In genomic region chr21:43775795-43776430, GRCh38 we compare ENCODE assay signal across 8 cellular contexts. TPM values are rescaled to one million over a fixed set of nuclear protein-coding genes. Genes with fewer than 3 reads are reported as not detected.
DNase-seq lines count a peak whose midpoint lies in the region; ATAC-seq and TF ChIP-seq lines count a peak whose summit lies in the region.

CSTB (minus strand) TSS chr21:43776308; CDS start chr21:43776269, 39 bp downstream.

- intact Hi-C loops in uterus (cut with DNase I; ENCODE audit: low total_unique reads): loop anchor here (10.0 kb wide), 1 partner anchor 61 kb away; the partner anchor contains the start of gene PDXK

- H3K9me2 ChIP-seq in Loucy (replicated peaks; ENCODE audit: low read depth, low read length): no peaks in the 10 kb centered on the region

- H3K4me1 ChIP-seq in Loucy (ENCODE audit: insufficient read depth, low read length, poor library complexity, severe bottlenecking): peaks cover 46% of the 10 kb centered on the region
- H3K4me1 ChIP-seq in right atrium auricular region: peaks cover 0 to 20% of the 10 kb centered on the region in 2 donors
- no peaks in the 10 kb centered on the region for H3K4me1 ChIP-seq in uterus

- H3K27me3 ChIP-seq in Loucy (ENCODE audit: insufficient read depth, low read length, poor library complexity, severe bottlenecking) (no peaks in the 10 kb centered on the region), right atrium auricular region (no peaks in the 10 kb centered on the region), uterus (no peaks in the 10 kb centered on the region)

- H3K4me3 ChIP-seq in Loucy (ENCODE audit: low read length, poor library complexity, severe bottlenecking) (peak within 1 kb of the TSS; percentile 81), right atrium auricular region (peak within 1 kb of the TSS; percentile 85 to 88), uterus (peak within 1 kb of the TSS; percentile 50 to 93)

- H2AFZ ChIP-seq in Loucy (ENCODE audit: low read length): peak within 1 kb of the TSS; percentile 83

- no peaks in the 10 kb centered on the region for H3K9me3 ChIP-seq in Loucy (ENCODE audit: insufficient read depth, low read depth, low read length)
- H3K9me3 ChIP-seq in right atrium auricular region: no peaks in the 10 kb centered on the region
- H3K9me3 ChIP-seq in uterus: no peaks in the 10 kb centered on the region

- peak within 1 kb of the TSS; percentile 88 for H3K4me2 ChIP-seq in Loucy (ENCODE audit: low read depth, low read length, poor library complexity, severe bottlenecking)

- DNase-seq in Daoy (ENCODE audit: low read depth) (peak; percentile 88), T-helper 2 cell (peak; percentile 70 to 83 (median 78)), amygdala (lab: John Stamatoyannopoulos, UW) (peak in 53 of 56 donors; percentile 41 to 97 (median 82)), right atrium auricular region (ENCODE audit: low spot score) (peak; percentile 75), pulmonary artery endothelial cell (ENCODE audit: low read depth, low spot score) (no peak), uterus (peak; percentile 68 to 78)

- peaks cover 41% of the 10 kb centered on the region for H3K79me2 ChIP-seq in Loucy (ENCODE audit: insufficient read depth, low read length)

- peak within 1 kb of the TSS; percentile 85 to 92 for H3K27ac ChIP-seq in right atrium auricular region
- H3K27ac ChIP-seq in uterus: peak within 1 kb of the TSS; percentile 80 to 84

- peak within 1 kb of the TSS; percentile 82 for H3K9ac ChIP-seq in Loucy (ENCODE audit: low read depth, low read length, poor library complexity, severe bottlenecking)

- ATAC-seq in GM21737 (IDR thresholded peaks at IDR 0.05; ENCODE audit: unreplicated experiment): peak; percentile 73

- peaks cover 11% of the 10 kb centered on the region; the same call in 1 of the 2 replicates for H3K36me3 ChIP-seq in Loucy (ENCODE audit: insufficient read depth, low read length)
- peaks cover 17% of the 10 kb centered on the region for H3K36me3 ChIP-seq in right atrium auricular region
- no peaks in the 10 kb centered on the region for H3K36me3 ChIP-seq in uterus

- TF ChIP-seq POLR2A in uterus (IDR thresholded peaks at IDR 0.05): peak; percentile 58 to 65

- H4K20me1 ChIP-seq in Loucy (ENCODE audit: insufficient read depth, low read length, poor library complexity, severe bottlenecking): peaks cover 22% of the 10 kb centered on the region

- peaks cover 6% of the 10 kb centered on the region; the same call in 1 of the 2 replicates for H3F3A ChIP-seq in Loucy (ENCODE audit: low read depth)

- TF ChIP-seq CTCF in Loucy (conservative IDR thresholded peaks at IDR 0.05; ENCODE audit: low read length) (peak; percentile 26; the same call in 1 of the 2 replicates), right atrium auricular region (IDR thresholded peaks at IDR 0.05) (no peak), uterus (IDR thresholded peaks at IDR 0.05) (peak in 1 of 4 experiments; percentile 5)

RNA-seq across cellular contexts. Expression of gene CSTB, which starts in this region (rescaled TPM):
- total RNA-seq in Daoy (2014; rRNA removed; shearing (Covaris generic)): 14.3 and 15.2 TPM in 2 replicates
- total RNA-seq in right atrium auricular region (1 to 10 TPM; 8.3 to 8.4 TPM), pulmonary artery endothelial cell (15.4 and 20.6 TPM in 2 replicates), uterus (10 to 100 TPM in 1 of 4 donors, 1 to 10 TPM in 3; 2.0 to 31.2 (median 5.6) TPM)
